ENCODE assay signal across 8 cellular contexts in genomic region chr1:58781541-58782307, GRCh38. TPM values are rescaled to one million over a fixed set of nuclear protein-coding genes. Genes with fewer than 3 reads are reported as not detected.
DNase-seq lines count a peak whose midpoint lies in the region; ATAC-seq and TF ChIP-seq lines count a peak whose summit lies in the region.

No MANE protein-coding gene starts in this region.

- peak overlapping the region; percentile 95 for H3K4me3 Mint-ChIP-seq in CD4-positive, alpha-beta T cell

- no peaks in the 10 kb centered on the region for H3K9me3 ChIP-seq in CD4-positive, alpha-beta T cell (ENCODE audit: control insufficient read depth, low read length)
- H3K9me3 ChIP-seq in SJCRH30 (replicated peaks) (no peaks in the 10 kb centered on the region), ovary (no peaks in the 10 kb centered on the region)

- H3K36me3 ChIP-seq in SJCRH30 (peaks cover 37% of the 10 kb centered on the region), ovary (no peaks in the 10 kb centered on the region), urinary bladder (ENCODE audit: insufficient read depth) (no peaks in the 10 kb centered on the region)

- ATAC-seq in CD4-positive, alpha-beta T cell (ENCODE audit: poor library complexity): no peak
- ATAC-seq in activated naive CD4-positive, alpha-beta T cell treated with anti-CD3 and anti-CD28 coated beads, Interleukin-2, amount 50 U/mL, for 72 hours: no peak
- peak; percentile 16 for ATAC-seq in Right ventricle myocardium superior (ENCODE audit: poor library complexity)
- no peak for ATAC-seq in HG02798 (IDR thresholded peaks at IDR 0.05; ENCODE audit: poor library complexity, unreplicated experiment)

- CTCF ChIA-PET in CD4-positive, alpha-beta T cell (lab: Charles Lee): interaction anchor here (0.7 to 1.4 kb wide), 2 partner anchors 60 to 444 kb away, joined by 3 read pairs; no protein-coding TSS in a partner anchor

- DNase-seq in CD4-positive, alpha-beta T cell: peak; percentile 9 to 73 (median 29)
- DNase-seq in HuH-7 (ENCODE audit: low spot score): peak; percentile 24
- DNase-seq in SJCRH30: peak; percentile 71 to 87
- peak; percentile 57 to 67 for DNase-seq in activated naive CD4-positive, alpha-beta T cell treated with anti-CD3 and anti-CD28 coated beads, Interleukin-2, amount 50 U/mL, for 72 hours (ENCODE audit: low spot score in 2 of 2)
- peak; percentile 83 for DNase-seq in Right ventricle myocardium superior
- DNase-seq in ovary: peak; percentile 79 to 91 (median 86)

- WGBS in ovary, 3 donors: 1% methylated on average over 42 of the region's 42 CpGs
- under 1% methylated on average over 42 of the region's 42 CpGs for WGBS in urinary bladder

- no peaks in the 10 kb centered on the region for H3K9me3 Mint-ChIP-seq in CD4-positive, alpha-beta T cell
- H3K9me3 Mint-ChIP-seq in activated naive CD4-positive, alpha-beta T cell treated with anti-CD3 and anti-CD28 coated beads, Interleukin-2, amount 50 U/mL, for 72 hours: no peaks in the 10 kb centered on the region

- H3K27me3 Mint-ChIP-seq in CD4-positive, alpha-beta T cell: peaks cover 11% of the 10 kb centered on the region

- H3K27me3 ChIP-seq in CD4-positive, alpha-beta T cell (ENCODE audit: control insufficient read depth, insufficient read depth, low read length): no peaks in the 10 kb centered on the region
- H3K27me3 ChIP-seq in SJCRH30 (no peaks in the 10 kb centered on the region), ovary (no peaks in the 10 kb centered on the region)

- intact Hi-C loops in CD4-positive, alpha-beta T cell (cut with DNase I, micrococcal nuclease): loop anchor here (5.0 to 10.0 kb wide), 3 partner anchors 234 to 291 kb away; partner anchors contain the start of gene OMA1 (in 1 of the 2)
- intact Hi-C loops in Right ventricle myocardium superior (cut with DNase I): loop anchor here (5.0 to 10.0 kb wide), 5 partner anchors 103 to 916 kb away; no protein-coding TSS in a partner anchor
- intact Hi-C loops in ovary (cut with DNase I): loop anchor here (5.0 to 10.0 kb wide), 8 partner anchors 113 to 926 kb away; partner anchors contain the start of gene FGGY (in 1 of the 4)

- peak; percentile 43 for TF ChIP-seq CTCF in CD4-positive, alpha-beta T cell (IDR thresholded peaks at IDR 0.05)
- peak; percentile 50 to 64 (median 60) for TF ChIP-seq CTCF in ovary (IDR thresholded peaks at IDR 0.05)

- H3K27ac ChIP-seq in CD4-positive, alpha-beta T cell (ENCODE audit: low read depth, low read length): no peak overlapping the region
- H3K27ac ChIP-seq in SJCRH30 (peak overlapping the region; percentile 98), ovary (peak overlapping the region; percentile 93 to 99), urinary bladder (ENCODE audit: low read depth) (peak overlapping the region; percentile 100)

- H3K4me1 ChIP-seq in SJCRH30: peaks cover 12% of the 10 kb centered on the region
- H3K4me1 ChIP-seq in ovary (ENCODE audit: insufficient read depth): peaks cover 1% of the 10 kb centered on the region
- no peaks in the 10 kb centered on the region for H3K4me1 ChIP-seq in urinary bladder (ENCODE audit: insufficient read depth)

- H3K4me3 ChIP-seq in SJCRH30 (peak overlapping the region; percentile 85), ovary (peak overlapping the region; percentile 89), urinary bladder (ENCODE audit: low read depth, low read length) (peak overlapping the region; percentile 84)

- peak overlapping the region; percentile 94 for H3K27ac Mint-ChIP-seq in CD4-positive, alpha-beta T cell
- H3K27ac Mint-ChIP-seq in activated naive CD4-positive, alpha-beta T cell treated with anti-CD3 and anti-CD28 coated beads, Interleukin-2, amount 50 U/mL, for 72 hours: peak overlapping the region; percentile 98

- TF ChIP-seq POLR2A in ovary (IDR thresholded peaks at IDR 0.05): no peak

- TF ChIP-seq EP300 in ovary (IDR thresholded peaks at IDR 0.05): no peak

- POLR2A ChIA-PET in CD4-positive, alpha-beta T cell (lab: Charles Lee): interaction anchor here (0.8 to 6.3 kb wide), 12 partner anchors 9 to 917 kb away, joined by 3 to 53 read pairs (median 5); partner anchors contain the start of genes FGGY and MYSM1

- H3K36me3 Mint-ChIP-seq in CD4-positive, alpha-beta T cell (ENCODE audit: low read depth): peaks cover 31% of the 10 kb centered on the region
- peaks cover 17 to 21% of the 10 kb centered on the region in 2 donors for H3K36me3 Mint-ChIP-seq in activated naive CD4-positive, alpha-beta T cell treated with anti-CD3 and anti-CD28 coated beads, Interleukin-2, amount 50 U/mL, for 72 hours

- peaks cover 29% of the 10 kb centered on the region for H3K4me1 Mint-ChIP-seq in CD4-positive, alpha-beta T cell (ENCODE audit: low read depth)

RNA-seq across cellular contexts. Expression of gene JUN, which starts 2.1 kb away (rescaled TPM):
- total RNA-seq in CD4-positive, alpha-beta T cell: 100 to 1,000 TPM; 585 to 588 TPM
- 92.2 and 96.2 TPM in 2 replicates for total RNA-seq in SJCRH30 (2014; rRNA removed; shearing (Covaris generic))
- 10 to 100 TPM; 31.7 to 54.8 TPM for total RNA-seq in activated naive CD4-positive, alpha-beta T cell treated with anti-CD3 and anti-CD28 coated beads, Interleukin-2, amount 50 U/mL, for 72 hours
- total RNA-seq in Right ventricle myocardium superior (54.8 TPM), ovary (100 to 1,000 TPM in 6 of 7 donors, 10 to 100 TPM in 1; 50.7 to 740 (median 155) TPM), urinary bladder (114 TPM)
- polyA plus RNA-seq in ovary (100 to 1,000 TPM; 125 to 231 TPM), urinary bladder (615 TPM)

Comparison
In these comparisons a context has a peak if more than half of its experiments do, and no peak if none do; other contexts are left out.
1. DNase-seq: peak in every context shown above with its lines; median percentile 86 in ovary; 83 in Right ventricle myocardium superior; 79 in SJCRH30; 62 in activated naive CD4-positive, alpha-beta T cell treated with anti-CD3 and anti-CD28 coated beads, Interleukin-2, amount 50 U/mL, for 72 hours; 29 in CD4-positive, alpha-beta T cell; 24 in HuH-7.